10 cellular contexts compared by ENCODE assay signal in genomic region chr1:23593042-23593521, GRCh38. TPM values are rescaled to one million over a fixed set of nuclear protein-coding genes. Genes with fewer than 3 reads are reported as not detected.
DNase-seq lines count a peak whose midpoint lies in the region; ATAC-seq and TF ChIP-seq lines count a peak whose summit lies in the region.
"Had no signal": no experiment of that assay in that cellular context is flagged by ENCODE, and none has a peak within 500 bp of the region (broad histone marks: within the 10 kb centered on the region; RNA-seq: fewer than 3 reads in every experiment).

No MANE protein-coding gene starts in this region.

- intact Hi-C loops in left ventricle myocardium superior (cut with micrococcal nuclease), result no loop called here
- intact Hi-C loops in Panc1 (cut with micrococcal nuclease; ENCODE audit: unreplicated experiment), result no loop called here
- intact Hi-C loops in dorsolateral prefrontal cortex (cut with DNase I), result no loop called here

- BruUV-seq in Panc1 (replicated peaks; lab: Mats Ljungman, UMichigan), result no TSS peak

- TF ChIP-seq CTCF in cardiac muscle cell (IDR thresholded peaks at IDR 0.05; ENCODE audit: low read depth, low read length), result no peak
- no peak for TF ChIP-seq CTCF in Panc1 (IDR thresholded peaks at IDR 0.05)
- TF ChIP-seq CTCF in dorsolateral prefrontal cortex (IDR thresholded peaks at IDR 0.05 in 54 of 56, conservative IDR thresholded peaks at IDR 0.05 in 2 of 56; ENCODE audit: low read depth in 1 of 56, partially characterized antibody in 56 of 56), result no peak

- in situ Hi-C loops in Panc1 (cut with HindIII; ENCODE audit: low pct_unique_long_range_greater_than_20kb, low sequenced_read_pairs), result no loop called here

- H3K9me3 ChIP-seq in cardiac muscle cell (ENCODE audit: low read depth) (no peaks in the 10 kb centered on the region), Panc1 (ENCODE audit: control insufficient read depth, insufficient read depth, low read depth, low read length) (no peaks in the 10 kb centered on the region)

- H3K4me3 ChIP-seq in cardiac muscle cell, result no peak overlapping the region
- H3K4me3 ChIP-seq in Panc1 (ENCODE audit: low read depth in 2 of 2, low read length in 2 of 2), result no peak overlapping the region
- no peak overlapping the region for H3K4me3 ChIP-seq in dorsolateral prefrontal cortex

- POLR2A ChIA-PET in Panc1 (lab: Charles Lee), result interaction anchor here (0.6 kb wide), 1 partner anchor 11 kb away, joined by 3 read pairs; no protein-coding TSS in a partner anchor

- ATAC-seq in left ventricle myocardium superior (no peak), Panc1 (no peak), esophagus mucosa (peak; percentile 82), HG02840 (IDR thresholded peaks at IDR 0.05; ENCODE audit: low FRiP score, unreplicated experiment) (no peak), GM21515 (IDR thresholded peaks at IDR 0.05; ENCODE audit: unreplicated experiment) (no peak)

- H3K36me3 ChIP-seq in cardiac muscle cell (no peaks in the 10 kb centered on the region), Panc1 (ENCODE audit: control insufficient read depth, insufficient read depth, low read length) (no peaks in the 10 kb centered on the region)

- H3K27me3 ChIP-seq in cardiac muscle cell (no peaks in the 10 kb centered on the region), Panc1 (ENCODE audit: control insufficient read depth, insufficient read depth, low read length) (no peaks in the 10 kb centered on the region), dorsolateral prefrontal cortex (no peaks in the 10 kb centered on the region)

- CTCF ChIA-PET in Panc1 (lab: Charles Lee), result interaction anchor here (0.6 to 1.2 kb wide), 2 partner anchors 53 to 64 kb away, joined by 3 read pairs; no protein-coding TSS in a partner anchor

- peaks cover 30% of the 10 kb centered on the region for H3K4me1 ChIP-seq in cardiac muscle cell (ENCODE audit: low read depth)
- H3K4me1 ChIP-seq in Panc1 (ENCODE audit: control insufficient read depth, insufficient read depth, low read length), result peaks cover 34% of the 10 kb centered on the region

- DNase-seq in cardiac muscle cell (ENCODE audit: low read depth in 1 of 2, low spot score in 1 of 2) (no peak), left ventricle myocardium superior (no peak), Panc1 (ENCODE audit: low read depth, low spot score) (no peak), dorsolateral prefrontal cortex (no peak), inferior parietal cortex (ENCODE audit: extremely low spot score) (no peak)
- DNase-seq: aorta, C1 segment of cervical spinal cord had no signal

- H3K27ac ChIP-seq in cardiac muscle cell (peak overlapping the region; percentile 78), Panc1 (ENCODE audit: low read length) (peak overlapping the region; percentile 53; the same call in 1 of the 2 replicates), dorsolateral prefrontal cortex (no peak overlapping the region)

RNA-seq across cellular contexts. Expression of gene ID3, which starts 33.8 kb away (rescaled TPM):
- total RNA-seq in cardiac muscle cell (698 and 784 TPM in 2 replicates), left ventricle myocardium superior (82.4 TPM), Panc1 (2021; ENCODE audit: unreplicated experiment) (39.6 TPM), esophagus mucosa (25.7 TPM), dorsolateral prefrontal cortex (100 to 1,000 TPM in 13 of 120 experiments, 10 to 100 TPM in 107; 20.5 to 247 (median 59.8) TPM)
- 703 and 1,027 TPM in 2 replicates for polyA plus RNA-seq in cardiac muscle cell
- polyA plus RNA-seq in Panc1 (2012; ENCODE audit: insufficient read length), result 46.3 TPM

Comparison
In these comparisons a context has a peak if more than half of its experiments do, and no peak if none do; other contexts are left out.
1. H3K27ac ChIP-seq: peak in cardiac muscle cell (single experiment) and Panc1 (single experiment); none in dorsolateral prefrontal cortex (0 of 59).